8 cellular contexts compared by ENCODE assay signal in genomic region chr1:228734881-228735801, GRCh38. TPM values are rescaled to one million over a fixed set of nuclear protein-coding genes. Genes with fewer than 3 reads are reported as not detected.
DNase-seq lines count a peak whose midpoint lies in the region; ATAC-seq and TF ChIP-seq lines count a peak whose summit lies in the region.

TSS of gene RHOU (plus strand) at chr1:228735479. CDS start at chr1:228735743, 264 bp downstream.

- H3K9me3 ChIP-seq in right cardiac atrium (ENCODE audit: control insufficient read depth, low read length) (no peaks in the 10 kb centered on the region), prostate gland (no peaks in the 10 kb centered on the region)

- peak within 1 kb of the TSS; percentile 87 for H3K27ac ChIP-seq in angular gyrus (ENCODE audit: low read depth, low read length)
- peak within 1 kb of the TSS; percentile 78 for H3K27ac ChIP-seq in right cardiac atrium (ENCODE audit: low read length)
- H3K27ac ChIP-seq in prostate gland = peak within 1 kb of the TSS; percentile 90 to 94

- TF ChIP-seq POLR2A in prostate gland (IDR thresholded peaks at IDR 0.05) = peak; percentile 65

- intact Hi-C loops in right cardiac atrium (cut with DNase I) (loop anchor here (5.0 to 10.0 kb wide), 6 partner anchors 117 to 492 kb away; no protein-coding TSS in a partner anchor), prostate gland (cut with DNase I) (loop anchor here (2.0 to 5.0 kb wide), 4 partner anchors 282 to 494 kb away; no protein-coding TSS in a partner anchor)

- no peaks in the 10 kb centered on the region for H3K27me3 ChIP-seq in right cardiac atrium (ENCODE audit: control insufficient read depth, insufficient read depth)
- H3K27me3 ChIP-seq in prostate gland (replicated peaks; ENCODE audit: insufficient read depth) = no peaks in the 10 kb centered on the region

- peak within 1 kb of the TSS; percentile 79 for H3K4me3 ChIP-seq in right cardiac atrium (ENCODE audit: low read length)
- H3K4me3 ChIP-seq in prostate gland = peak within 1 kb of the TSS; percentile 83 to 90

- WGBS in right cardiac atrium = under 1% methylated on average over 107 of the region's 107 CpGs
- under 1% methylated on average over 59 of the region's 107 CpGs for WGBS in prostate gland

- no peaks in the 10 kb centered on the region for H3K4me1 ChIP-seq in right cardiac atrium (ENCODE audit: control insufficient read depth, insufficient read depth, low read length)
- H3K4me1 ChIP-seq in prostate gland (replicated peaks) = peaks cover 3% of the 10 kb centered on the region

- ATAC-seq in right cardiac atrium = peak; percentile 92 to 93

- peak; percentile 57 to 70 for DNase-seq in NCI-H2081 (lab: John Stamatoyannopoulos, UW)
- DNase-seq in NCI-H2081 treated with DMSO at 0.1 percent for 48 hours (lab: John Stamatoyannopoulos, UW) = no peak
- DNase-seq in Kasumi-1 (lab: John Stamatoyannopoulos, UW) = peak; percentile 46 to 61
- peak; percentile 26 for DNase-seq in T follicular helper cell (ENCODE audit: low read depth)
- peak; percentile 86 to 94 (median 93) for DNase-seq in right cardiac atrium
- DNase-seq in prostate gland (ENCODE audit: low spot score) = peak; percentile 74
- peak; percentile 84 for DNase-seq in ureter (ENCODE audit: low spot score)

- no peaks in the 10 kb centered on the region for H3K36me3 ChIP-seq in prostate gland

- TF ChIP-seq CTCF in prostate gland (IDR thresholded peaks at IDR 0.05) = peak; percentile 89 to 98 (median 96)

RNA-seq across cellular contexts. Expression of gene RHOU, which starts in this region (rescaled TPM):
- total RNA-seq in right cardiac atrium (10 to 100 TPM in 3 of 4 donors, 1 to 10 TPM in 1; 8.1 to 15.1 (median 12.6) TPM), prostate gland (10 to 100 TPM; 39.6 to 75.9 TPM), ureter (38.7 TPM)
- 5.2 TPM for polyA plus RNA-seq in right cardiac atrium
